ENCODE assay signal across 19 cellular contexts in the genomic region with DNA sequence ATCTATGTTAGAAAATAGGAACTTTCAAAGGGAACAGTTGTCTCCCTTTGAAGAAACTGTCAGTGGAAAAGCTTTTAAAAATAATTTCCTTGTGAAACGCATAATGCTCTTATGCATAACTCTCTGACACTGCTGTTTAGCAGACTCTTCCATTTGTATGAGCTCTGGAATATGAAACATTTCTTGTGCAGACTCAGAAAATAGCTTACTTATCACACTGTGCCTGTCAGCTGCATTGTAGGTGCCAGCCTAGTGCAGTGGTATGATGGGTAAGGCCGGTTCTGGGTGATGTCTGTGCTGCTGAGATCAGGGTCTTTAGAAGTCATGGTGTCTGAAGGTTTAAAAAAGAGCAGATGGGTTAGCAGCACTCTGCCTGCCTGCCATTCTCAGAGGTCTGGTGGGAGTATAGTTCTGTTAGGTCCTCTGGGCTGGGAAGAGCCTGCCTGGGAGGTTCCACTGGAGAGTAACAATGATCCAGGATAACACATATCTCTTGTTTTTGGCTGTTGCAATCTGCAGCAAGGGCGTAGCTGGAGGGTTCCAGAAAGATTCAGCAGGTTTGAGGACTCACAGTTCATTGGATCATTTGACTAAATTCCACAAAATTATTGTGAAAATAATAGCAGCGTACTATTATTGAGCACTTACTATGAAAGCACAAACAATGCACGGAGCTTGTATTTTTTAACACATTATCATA.
DNase-seq lines count a peak whose midpoint lies in the region; ATAC-seq, FAIRE-seq and TF ChIP-seq lines count a peak whose summit lies in the region.
"Had no signal": no experiment of that assay in that cellular context is flagged by ENCODE, and none has a peak within 500 bp of the region (broad histone marks: within the 10 kb centered on the region; RNA-seq: fewer than 3 reads in every experiment).

No MANE protein-coding gene starts in this region.

- TF ChIP-seq EP300 in K562 (IDR thresholded peaks at IDR 0.05; ENCODE audit: low read length), result no peak

- TF ChIP-seq RAD21 in K562 (CRISPR knock-in tag; conservative IDR thresholded peaks at IDR 0.05 in 1 of 2, IDR thresholded peaks at IDR 0.05 in 1 of 2), result no peak

- H3K79me2 ChIP-seq in K562 (ENCODE audit: control insufficient read depth, insufficient read depth, low read length), result no peaks in the 10 kb centered on the region

- H3K4me1 ChIP-seq in K562 (replicated peaks in 1 of 2; ENCODE audit: control insufficient read depth in 2 of 2, insufficient read depth in 2 of 2, low read length in 2 of 2) (no peaks in the 10 kb centered on the region), testis (no peaks in the 10 kb centered on the region)
- H3K4me1 ChIP-seq: Peyer's patch had no signal

- H2AFZ ChIP-seq in K562 (ENCODE audit: low read depth, low read length), result no peak overlapping the region

- no peak overlapping the region for H3K4me2 ChIP-seq in K562 (ENCODE audit: insufficient read depth, low read length)
- H3K4me2 ChIP-seq: SK-N-SH had no signal

- H3K27me3 ChIP-seq in K562 (ENCODE audit: control insufficient read depth in 2 of 2, insufficient read depth in 2 of 2, low read length in 2 of 2) (no peaks in the 10 kb centered on the region), testis (no peaks in the 10 kb centered on the region)
- H3K27me3 ChIP-seq: Peyer's patch had no signal

- no TSS peak for BruUV-seq in K562 (replicated peaks; lab: Mats Ljungman, UMichigan)

- no peak overlapping the region for H3K4me3 ChIP-seq in K562
- no peak overlapping the region for H3K4me3 ChIP-seq in testis
- H3K4me3 ChIP-seq: Peyer's patch had no signal

- intact Hi-C loops in K562 (cut with micrococcal nuclease) (no loop called here), left ventricle myocardium superior (cut with micrococcal nuclease) (no loop called here), testis (cut with DNase I; ENCODE audit: low total_unique reads) (no loop called here)

- ATAC-seq in K562, result peak; percentile 29; the same call in 2 of the 3 replicates
- ATAC-seq in left ventricle myocardium superior, result peak; percentile 88

- TF ChIP-seq CTCF in K562 (IDR thresholded peaks at IDR 0.05 in 2 of 3, conservative IDR thresholded peaks at IDR 0.05 in 1 of 3; ENCODE audit: insufficient read depth in 2 of 3, low read depth in 1 of 3, low read length in 3 of 3), result no peak
- TF ChIP-seq CTCF in testis (IDR thresholded peaks at IDR 0.05), result no peak

- H3K9me3 ChIP-seq in K562 (replicated peaks; ENCODE audit: control insufficient read depth, insufficient read depth, low read depth, low read length), result no peaks in the 10 kb centered on the region
- no peaks in the 10 kb centered on the region for H3K9me3 ChIP-seq in testis
- H3K9me3 ChIP-seq: Peyer's patch, SK-N-SH had no signal

- DNase-seq in OCI-M1 (lab: John Stamatoyannopoulos, UW), result peak; percentile 9
- no peak for DNase-seq in K562 (ENCODE audit: extremely low read depth in 1 of 4, low spot score in 3 of 4)
- peak; percentile 32 for DNase-seq in left ventricle myocardium superior
- peak; percentile 34 for DNase-seq in testis
- no peak for DNase-seq in GF-D8 (lab: John Stamatoyannopoulos, UW)
- no peak for DNase-seq in NCI-H2227 treated with DMSO at 0.1 percent for 48 hours (lab: John Stamatoyannopoulos, UW)
- no peak for DNase-seq in stimulated activated CD4-positive, alpha-beta T cell treated with anti-CD3 and anti-CD28 coated beads, Interleukin-4, amount 100 ng/mL, for 4 hours
- DNase-seq: CD4-positive, alpha-beta memory T cell; DMS79 treated with DMSO at 0.1 percent for 48 hours; GDM1; HCEC 1CT; NCI-H1417; NCI-H2029; NCI-H2171; NCI-H446 treated with DMSO at 0.1 percent for 48 hours; Peyer's patch; SHP77; SK-N-SH had no signal

- no peak for TF ChIP-seq POLR2A in K562 (conservative IDR thresholded peaks at IDR 0.05)
- no peak for TF ChIP-seq POLR2A in testis (IDR thresholded peaks at IDR 0.05)

- H3K9ac ChIP-seq in K562 (ENCODE audit: insufficient read depth in 1 of 2, low read depth in 2 of 2, low read length in 2 of 2), result no peak overlapping the region
- H3K9ac ChIP-seq: SK-N-SH had no signal

- 7% methylated on average over 5 of the region's 5 CpGs for WGBS in K562 (ENCODE audit: insufficient coverage, low coverage, missing lambda C conversion rate)
- 77 to 80% methylated on average over 5 of the region's 5 CpGs for whole genome bisulfite sequencing in testis, 2 donors

- in situ Hi-C loops in K562 (cut with MboI), result no loop called here

- H4K20me1 ChIP-seq in K562 (replicated peaks; ENCODE audit: control insufficient read depth, insufficient read depth, low read length), result no peaks in the 10 kb centered on the region

- H3K36me3 ChIP-seq in K562 (ENCODE audit: control insufficient read depth, insufficient read depth, low read length) (no peaks in the 10 kb centered on the region), testis (ENCODE audit: low read depth, missing control alignments) (no peaks in the 10 kb centered on the region)
- H3K36me3 ChIP-seq: Peyer's patch had no signal

- CTCF ChIA-PET in K562 (lab: Yijun Ruan, JAX; ENCODE audit: low intra/inter-chr PET ratio), result no interaction called here

- FAIRE-seq in K562 (lab: Jason Lieb, UNC), result no peak
- FAIRE-seq: GM12891 had no signal

- no peaks in the 10 kb centered on the region for H3K9me1 ChIP-seq in K562 (ENCODE audit: control insufficient read depth, insufficient read depth, low read length)

- H3K27ac ChIP-seq in K562 (ENCODE audit: extremely low read depth, low read depth, low read length) (no peak overlapping the region), testis (no peak overlapping the region)
- H3K27ac ChIP-seq: Peyer's patch had no signal

- POLR2A ChIA-PET in K562 (lab: Yijun Ruan, JAX), result interaction anchor here (0.9 kb wide), 1 partner anchor 26 kb away, joined by 3 read pairs; no protein-coding TSS in a partner anchor

TF ChIP-seq in K562, 482 proteins besides CTCF, POLR2A, EP300 and RAD21 (continues in another document):
- TF ChIP-seq, protein P1, sequence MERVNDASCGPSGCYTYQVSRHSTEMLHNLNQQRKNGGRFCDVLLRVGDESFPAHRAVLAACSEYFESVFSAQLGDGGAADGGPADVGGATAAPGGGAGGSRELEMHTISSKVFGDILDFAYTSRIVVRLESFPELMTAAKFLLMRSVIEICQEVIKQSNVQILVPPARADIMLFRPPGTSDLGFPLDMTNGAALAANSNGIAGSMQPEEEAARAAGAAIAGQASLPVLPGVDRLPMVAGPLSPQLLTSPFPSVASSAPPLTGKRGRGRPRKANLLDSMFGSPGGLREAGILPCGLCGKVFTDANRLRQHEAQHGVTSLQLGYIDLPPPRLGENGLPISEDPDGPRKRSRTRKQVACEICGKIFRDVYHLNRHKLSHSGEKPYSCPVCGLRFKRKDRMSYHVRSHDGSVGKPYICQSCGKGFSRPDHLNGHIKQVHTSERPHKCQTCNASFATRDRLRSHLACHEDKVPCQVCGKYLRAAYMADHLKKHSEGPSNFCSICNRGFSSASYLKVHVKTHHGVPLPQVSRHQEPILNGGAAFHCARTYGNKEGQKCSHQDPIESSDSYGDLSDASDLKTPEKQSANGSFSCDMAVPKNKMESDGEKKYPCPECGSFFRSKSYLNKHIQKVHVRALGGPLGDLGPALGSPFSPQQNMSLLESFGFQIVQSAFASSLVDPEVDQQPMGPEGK (CRISPR knock-in tag; IDR thresholded peaks at IDR 0.05; ENCODE audit: borderline replicate concordance), result 0 out of 2 replicates have a peak, but pooled peaks have one; percentile 49
- TF ChIP-seq EP400 (IDR thresholded peaks at IDR 0.05), result no peak
- TF ChIP-seq, protein P2, sequence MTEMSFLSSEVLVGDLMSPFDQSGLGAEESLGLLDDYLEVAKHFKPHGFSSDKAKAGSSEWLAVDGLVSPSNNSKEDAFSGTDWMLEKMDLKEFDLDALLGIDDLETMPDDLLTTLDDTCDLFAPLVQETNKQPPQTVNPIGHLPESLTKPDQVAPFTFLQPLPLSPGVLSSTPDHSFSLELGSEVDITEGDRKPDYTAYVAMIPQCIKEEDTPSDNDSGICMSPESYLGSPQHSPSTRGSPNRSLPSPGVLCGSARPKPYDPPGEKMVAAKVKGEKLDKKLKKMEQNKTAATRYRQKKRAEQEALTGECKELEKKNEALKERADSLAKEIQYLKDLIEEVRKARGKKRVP (CRISPR knock-in tag; IDR thresholded peaks at IDR 0.05), result peak; percentile 83
- no peak for TF ChIP-seq TBP (optimal IDR thresholded peaks at IDR 0.05; ENCODE audit: low read depth, low read length)
- no peak for TF ChIP-seq SMARCB1 (IDR thresholded peaks at IDR 0.05; ENCODE audit: insufficient read length, low read depth)
- 0 out of 2 replicates have a peak, but pooled peaks have one; percentile 24 for TF ChIP-seq ZNF589 (CRISPR knock-in tag; IDR thresholded peaks at IDR 0.05; ENCODE audit: low read depth)
- peak; percentile 51; the same call in 1 of the 2 replicates for TF ChIP-seq ZKSCAN8 (CRISPR knock-in tag; IDR thresholded peaks at IDR 0.05)
- TF ChIP-seq NR2F6 (CRISPR knock-in tag; IDR thresholded peaks at IDR 0.05), result no peak
- TF ChIP-seq, protein P3, sequence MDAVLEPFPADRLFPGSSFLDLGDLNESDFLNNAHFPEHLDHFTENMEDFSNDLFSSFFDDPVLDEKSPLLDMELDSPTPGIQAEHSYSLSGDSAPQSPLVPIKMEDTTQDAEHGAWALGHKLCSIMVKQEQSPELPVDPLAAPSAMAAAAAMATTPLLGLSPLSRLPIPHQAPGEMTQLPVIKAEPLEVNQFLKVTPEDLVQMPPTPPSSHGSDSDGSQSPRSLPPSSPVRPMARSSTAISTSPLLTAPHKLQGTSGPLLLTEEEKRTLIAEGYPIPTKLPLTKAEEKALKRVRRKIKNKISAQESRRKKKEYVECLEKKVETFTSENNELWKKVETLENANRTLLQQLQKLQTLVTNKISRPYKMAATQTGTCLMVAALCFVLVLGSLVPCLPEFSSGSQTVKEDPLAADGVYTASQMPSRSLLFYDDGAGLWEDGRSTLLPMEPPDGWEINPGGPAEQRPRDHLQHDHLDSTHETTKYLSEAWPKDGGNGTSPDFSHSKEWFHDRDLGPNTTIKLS (IDR thresholded peaks at IDR 0.05; ENCODE audit: borderline replicate concordance, low read depth), result no peak
- no peak for TF ChIP-seq CREB1 (IDR thresholded peaks at IDR 0.05)
- TF ChIP-seq CREB1 (CRISPR knock-in tag; IDR thresholded peaks at IDR 0.05), result no peak
- TF ChIP-seq PTRF (tag; IDR thresholded peaks at IDR 0.05), result no peak
- TF ChIP-seq SMAD4 (CRISPR knock-in tag; conservative IDR thresholded peaks at IDR 0.05), result 0 out of 2 replicates have a peak, but pooled peaks have one; percentile 27

Comparison
In these comparisons a context has a peak if more than half of its experiments do, and no peak if none do; other contexts are left out.
1. DNase-seq: peak in OCI-M1 (single experiment), left ventricle myocardium superior (single experiment) and testis (single experiment); none in K562 (0 of 4), GF-D8 (single experiment), NCI-H2227 treated with DMSO at 0.1 percent for 48 hours (single experiment) and stimulated activated CD4-positive, alpha-beta T cell treated with anti-CD3 and anti-CD28 coated beads, Interleukin-4, amount 100 ng/mL, for 4 hours (0 of 2).